1 cellular context compared by ENCODE assay signal in the genomic region with DNA sequence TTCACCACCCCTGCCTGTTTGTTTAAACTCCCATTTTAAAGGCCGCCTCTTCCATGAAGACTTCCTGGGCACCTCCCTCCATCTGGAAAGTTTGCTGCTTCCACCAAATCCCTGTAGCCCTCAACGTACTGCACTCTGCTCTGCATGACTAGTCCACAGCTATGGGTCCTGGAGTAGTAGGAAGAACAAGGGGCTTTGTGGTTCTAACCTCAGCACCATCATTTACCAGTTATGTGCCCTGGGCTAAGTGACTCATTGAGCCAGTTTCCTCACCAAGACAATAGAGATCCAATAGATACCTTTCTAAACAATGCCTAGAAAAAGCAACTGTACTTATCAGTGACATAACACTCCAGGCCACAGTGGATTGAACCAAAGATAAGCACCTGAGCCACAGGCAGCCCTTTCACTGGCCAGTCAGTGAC.
TF ChIP-seq lines count a peak whose summit lies in the region.

No MANE protein-coding gene starts in this region.

TF ChIP-seq in IMR-90, 13 proteins besides CTCF, POLR2A, EP300 and RAD21 (continued from another document):
- 0 out of 2 replicates have a peak, but pooled peaks have one; percentile 19 for TF ChIP-seq BHLHE40 (IDR thresholded peaks at IDR 0.05; ENCODE audit: low read depth, low read length)
- no peak for TF ChIP-seq SMC3 (IDR thresholded peaks at IDR 0.05; ENCODE audit: low read depth, low read length)
